Comparison of ENCODE assay signal across 8 cellular contexts in genomic region chr10:116274141-116274861, GRCh38. TPM values are rescaled to one million over a fixed set of nuclear protein-coding genes. Genes with fewer than 3 reads are reported as not detected.
DNase-seq lines count a peak whose midpoint lies in the region; ATAC-seq and TF ChIP-seq lines count a peak whose summit lies in the region.

No MANE protein-coding gene starts in this region.

- peak overlapping the region; percentile 62 for H3K4me3 ChIP-seq in MG63
- H3K4me3 ChIP-seq in endodermal cell (ENCODE audit: low read length): peak overlapping the region; percentile 84

- H3K4me1 Mint-ChIP-seq in endodermal cell (peaks cover 9% of the 10 kb centered on the region), neural crest cell (peaks cover 51% of the 10 kb centered on the region)

- no peaks in the 10 kb centered on the region for H3K9me3 ChIP-seq in MG63
- no peaks in the 10 kb centered on the region for H3K9me3 ChIP-seq in endodermal cell (ENCODE audit: control insufficient read depth, low read length)

- peak; percentile 57 for DNase-seq in AG20443 (ENCODE audit: low spot score)
- DNase-seq in MG63: peak; percentile 17
- DNase-seq in endodermal cell: peak; percentile 81
- DNase-seq in neural crest cell (ENCODE audit: low read depth, low spot score): peak; percentile 40
- no peak for DNase-seq in KG1 (lab: John Stamatoyannopoulos, UW)
- no peak for DNase-seq in NOMO-1 (lab: John Stamatoyannopoulos, UW; ENCODE audit: unreplicated experiment in 2 of 2)

- no peak for ATAC-seq in HG02973 (IDR thresholded peaks at IDR 0.05; ENCODE audit: unreplicated experiment)
- ATAC-seq in GM21717 (IDR thresholded peaks at IDR 0.05; ENCODE audit: unreplicated experiment): no peak

- no peaks in the 10 kb centered on the region for H3K9me3 Mint-ChIP-seq in endodermal cell
- no peaks in the 10 kb centered on the region for H3K9me3 Mint-ChIP-seq in neural crest cell

- H3K9ac ChIP-seq in endodermal cell (ENCODE audit: extremely low read depth, low read length, poor library complexity, severe bottlenecking): peak overlapping the region; percentile 5

- H3K27me3 ChIP-seq in MG63: 0 out of 2 replicates have a peak, but pooled peaks cover 2% of the 10 kb centered on the region
- H3K27me3 ChIP-seq in endodermal cell (ENCODE audit: control insufficient read depth, insufficient read depth, low read length, poor library complexity, severe bottlenecking): peaks cover 90% of the 10 kb centered on the region

- H3K4me3 Mint-ChIP-seq in endodermal cell: peak overlapping the region; percentile 66
- H3K4me3 Mint-ChIP-seq in neural crest cell: peak overlapping the region; percentile 95

- H3K27ac ChIP-seq in endodermal cell (ENCODE audit: low read depth, low read length): peak overlapping the region; percentile 85

- no peaks in the 10 kb centered on the region for H3K4me1 ChIP-seq in endodermal cell (ENCODE audit: control insufficient read depth, insufficient read depth, low read length)

- peak; percentile 17 for TF ChIP-seq CTCF in endodermal cell (conservative IDR thresholded peaks at IDR 0.05)
- TF ChIP-seq CTCF in neural crest cell (conservative IDR thresholded peaks at IDR 0.05): no peak

- H3K27me3 Mint-ChIP-seq in endodermal cell (ENCODE audit: insufficient read depth) (peaks cover 90% of the 10 kb centered on the region), neural crest cell (ENCODE audit: low read depth) (peaks cover 42% of the 10 kb centered on the region)

- 1 to 4% methylated on average over 8 to 44 of the region's 46 CpGs for WGBS in endodermal cell (ENCODE audit: insufficient coverage in 1 of 2, insufficient read length in 1 of 2), 2 experiments

- no peaks in the 10 kb centered on the region for H3K36me3 ChIP-seq in MG63
- no peaks in the 10 kb centered on the region for H3K36me3 ChIP-seq in endodermal cell (ENCODE audit: control insufficient read depth, insufficient read depth, low read length)

- H3K36me3 Mint-ChIP-seq in endodermal cell (ENCODE audit: low read depth) (no peaks in the 10 kb centered on the region), neural crest cell (ENCODE audit: low read depth) (peaks cover 6% of the 10 kb centered on the region)

- H3K27ac Mint-ChIP-seq in endodermal cell (no peak overlapping the region), neural crest cell (ENCODE audit: unreplicated experiment) (peak overlapping the region; percentile 97)

RNA-seq across cellular contexts. Expression of gene GFRA1, which starts 1.3 kb away (rescaled TPM):
- total RNA-seq in MG63 (2014; rRNA removed; shearing (Covaris generic); ENCODE audit: low replicate concordance): 27.6 and 47.6 TPM in 2 replicates
- total RNA-seq in endodermal cell (1 to 10 TPM; 1.6 to 3.1 TPM), neural crest cell (72.4 and 72.8 TPM in 2 replicates)
- polyA plus RNA-seq in endodermal cell (2013, experiment 1 of 2): 19.2 TPM
- polyA plus RNA-seq in endodermal cell (2013, experiment 2 of 2): 16.5 TPM

RNA-seq across cellular contexts. Expression of gene CCDC172, which starts 49.9 kb away (rescaled TPM):
- total RNA-seq in MG63 (2014; rRNA removed; shearing (Covaris generic); ENCODE audit: low replicate concordance): not detected in 2 replicates
- total RNA-seq in endodermal cell: under 1 TPM in 1 of 2 donors, not detected in 1; 0.37 TPM
- not detected for polyA plus RNA-seq in endodermal cell (2013, experiment 1 of 2)
- polyA plus RNA-seq in endodermal cell (2013, experiment 2 of 2): not detected
- not detected in 2 replicates for total RNA-seq in neural crest cell

Comparison
In these comparisons a context has a peak if more than half of its experiments do, and no peak if none do; other contexts are left out.
1. DNase-seq: peak in AG20443 (single experiment), MG63 (single experiment), endodermal cell (single experiment) and neural crest cell (single experiment); none in KG1 (single experiment) and NOMO-1 (0 of 2).